In the genomic region with DNA sequence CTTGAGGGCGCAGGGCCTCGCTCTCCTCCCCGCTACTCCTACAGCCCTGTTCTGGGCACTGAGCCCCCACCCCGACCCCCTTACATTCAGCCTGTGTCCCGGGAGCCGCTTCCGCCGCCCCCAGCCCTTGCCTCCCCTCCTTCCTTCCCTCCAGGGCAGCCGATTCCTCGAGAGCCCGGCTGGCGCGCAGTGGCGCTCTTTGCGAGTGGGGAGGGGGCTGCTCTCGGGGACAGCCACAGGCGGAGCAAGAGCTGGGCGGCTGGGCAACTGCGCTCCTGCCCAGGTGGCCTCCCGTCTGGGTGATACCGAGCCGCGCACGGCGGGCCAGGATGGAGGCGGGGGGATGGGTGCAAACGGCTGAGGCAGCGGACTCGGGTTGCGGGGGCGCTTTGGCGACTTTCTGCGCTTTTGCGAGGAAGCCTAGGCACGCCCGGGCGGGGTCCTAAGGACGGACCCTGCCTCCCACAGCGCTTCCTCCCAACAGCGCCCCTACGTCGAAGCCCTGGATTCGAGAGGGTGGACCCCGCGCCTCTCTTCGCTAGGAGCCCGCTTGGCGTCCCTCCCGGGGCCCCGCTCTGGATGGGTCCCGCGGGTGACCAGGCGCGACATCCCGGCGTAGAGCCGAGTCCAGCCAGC, we compare ENCODE assay signal across 1 cellular context.
TF ChIP-seq lines count a peak whose summit lies in the region.

No MANE protein-coding gene starts in this region.

TF ChIP-seq in endothelial cell of umbilical vein, 7 proteins besides CTCF, POLR2A, EP300 and RAD21:
- no peak for TF ChIP-seq JUN (IDR thresholded peaks at IDR 0.05; ENCODE audit: borderline replicate concordance, insufficient read depth, insufficient read length, low read depth)
- TF ChIP-seq EZH2 (IDR thresholded peaks at IDR 0.05; ENCODE audit: borderline replicate concordance, low read depth, low read length, severe bottlenecking) = peak; percentile 55
TF ChIP-seq in endothelial cell of umbilical vein: peak in this region for 1.
